Comparison of ENCODE assay signal across 1 cellular context in the genomic region with DNA sequence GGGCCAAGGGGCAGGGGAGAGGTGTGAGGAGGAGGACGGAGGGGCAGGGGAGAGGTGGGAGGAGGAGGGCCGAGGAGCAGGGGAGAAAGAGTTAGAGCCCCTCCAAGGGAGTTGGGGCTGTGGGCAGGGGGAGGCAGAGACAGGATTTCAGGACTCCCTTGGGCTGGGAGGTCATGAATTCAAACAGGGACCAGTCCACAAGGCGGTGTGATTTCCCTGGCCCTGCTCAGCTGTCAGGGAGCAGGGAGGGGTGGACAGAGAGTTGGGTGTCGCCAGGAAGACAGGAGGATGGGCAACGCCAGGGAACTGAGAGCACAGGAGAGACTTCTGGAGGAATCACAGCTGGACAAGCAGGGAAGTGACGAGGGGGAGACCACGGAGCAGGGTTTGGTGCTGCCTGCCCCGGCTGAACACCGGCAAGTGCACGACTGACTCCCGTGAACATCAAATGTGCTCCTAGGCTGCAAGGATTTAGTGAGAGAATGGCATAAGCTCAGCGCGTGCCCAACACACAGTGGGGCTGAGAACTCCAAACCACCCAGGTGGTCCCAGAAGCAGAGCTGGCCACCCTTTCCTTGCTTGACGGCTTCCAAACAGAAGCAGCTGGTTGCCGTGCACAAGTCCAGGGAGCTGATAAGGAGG.
TF ChIP-seq lines count a peak whose summit lies in the region.

No MANE protein-coding gene starts in this region.

TF ChIP-seq in HEK293, 187 proteins besides CTCF, POLR2A, EP300 and RAD21:
- peak; percentile 2; the same call in 1 of the 2 replicates for TF ChIP-seq EGR2 (tag by site-specific recombination; IDR thresholded peaks at IDR 0.05; ENCODE audit: low read depth)
- TF ChIP-seq, protein P1, sequence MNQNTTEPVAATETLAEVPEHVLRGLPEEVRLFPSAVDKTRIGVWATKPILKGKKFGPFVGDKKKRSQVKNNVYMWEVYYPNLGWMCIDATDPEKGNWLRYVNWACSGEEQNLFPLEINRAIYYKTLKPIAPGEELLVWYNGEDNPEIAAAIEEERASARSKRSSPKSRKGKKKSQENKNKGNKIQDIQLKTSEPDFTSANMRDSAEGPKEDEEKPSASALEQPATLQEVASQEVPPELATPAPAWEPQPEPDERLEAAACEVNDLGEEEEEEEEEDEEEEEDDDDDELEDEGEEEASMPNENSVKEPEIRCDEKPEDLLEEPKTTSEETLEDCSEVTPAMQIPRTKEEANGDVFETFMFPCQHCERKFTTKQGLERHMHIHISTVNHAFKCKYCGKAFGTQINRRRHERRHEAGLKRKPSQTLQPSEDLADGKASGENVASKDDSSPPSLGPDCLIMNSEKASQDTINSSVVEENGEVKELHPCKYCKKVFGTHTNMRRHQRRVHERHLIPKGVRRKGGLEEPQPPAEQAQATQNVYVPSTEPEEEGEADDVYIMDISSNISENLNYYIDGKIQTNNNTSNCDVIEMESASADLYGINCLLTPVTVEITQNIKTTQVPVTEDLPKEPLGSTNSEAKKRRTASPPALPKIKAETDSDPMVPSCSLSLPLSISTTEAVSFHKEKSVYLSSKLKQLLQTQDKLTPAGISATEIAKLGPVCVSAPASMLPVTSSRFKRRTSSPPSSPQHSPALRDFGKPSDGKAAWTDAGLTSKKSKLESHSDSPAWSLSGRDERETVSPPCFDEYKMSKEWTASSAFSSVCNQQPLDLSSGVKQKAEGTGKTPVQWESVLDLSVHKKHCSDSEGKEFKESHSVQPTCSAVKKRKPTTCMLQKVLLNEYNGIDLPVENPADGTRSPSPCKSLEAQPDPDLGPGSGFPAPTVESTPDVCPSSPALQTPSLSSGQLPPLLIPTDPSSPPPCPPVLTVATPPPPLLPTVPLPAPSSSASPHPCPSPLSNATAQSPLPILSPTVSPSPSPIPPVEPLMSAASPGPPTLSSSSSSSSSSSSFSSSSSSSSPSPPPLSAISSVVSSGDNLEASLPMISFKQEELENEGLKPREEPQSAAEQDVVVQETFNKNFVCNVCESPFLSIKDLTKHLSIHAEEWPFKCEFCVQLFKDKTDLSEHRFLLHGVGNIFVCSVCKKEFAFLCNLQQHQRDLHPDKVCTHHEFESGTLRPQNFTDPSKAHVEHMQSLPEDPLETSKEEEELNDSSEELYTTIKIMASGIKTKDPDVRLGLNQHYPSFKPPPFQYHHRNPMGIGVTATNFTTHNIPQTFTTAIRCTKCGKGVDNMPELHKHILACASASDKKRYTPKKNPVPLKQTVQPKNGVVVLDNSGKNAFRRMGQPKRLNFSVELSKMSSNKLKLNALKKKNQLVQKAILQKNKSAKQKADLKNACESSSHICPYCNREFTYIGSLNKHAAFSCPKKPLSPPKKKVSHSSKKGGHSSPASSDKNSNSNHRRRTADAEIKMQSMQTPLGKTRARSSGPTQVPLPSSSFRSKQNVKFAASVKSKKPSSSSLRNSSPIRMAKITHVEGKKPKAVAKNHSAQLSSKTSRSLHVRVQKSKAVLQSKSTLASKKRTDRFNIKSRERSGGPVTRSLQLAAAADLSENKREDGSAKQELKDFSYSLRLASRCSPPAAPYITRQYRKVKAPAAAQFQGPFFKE (tag by site-specific recombination; IDR thresholded peaks at IDR 0.05; ENCODE audit: borderline replicate concordance): no peak
- TF ChIP-seq, protein P2, sequence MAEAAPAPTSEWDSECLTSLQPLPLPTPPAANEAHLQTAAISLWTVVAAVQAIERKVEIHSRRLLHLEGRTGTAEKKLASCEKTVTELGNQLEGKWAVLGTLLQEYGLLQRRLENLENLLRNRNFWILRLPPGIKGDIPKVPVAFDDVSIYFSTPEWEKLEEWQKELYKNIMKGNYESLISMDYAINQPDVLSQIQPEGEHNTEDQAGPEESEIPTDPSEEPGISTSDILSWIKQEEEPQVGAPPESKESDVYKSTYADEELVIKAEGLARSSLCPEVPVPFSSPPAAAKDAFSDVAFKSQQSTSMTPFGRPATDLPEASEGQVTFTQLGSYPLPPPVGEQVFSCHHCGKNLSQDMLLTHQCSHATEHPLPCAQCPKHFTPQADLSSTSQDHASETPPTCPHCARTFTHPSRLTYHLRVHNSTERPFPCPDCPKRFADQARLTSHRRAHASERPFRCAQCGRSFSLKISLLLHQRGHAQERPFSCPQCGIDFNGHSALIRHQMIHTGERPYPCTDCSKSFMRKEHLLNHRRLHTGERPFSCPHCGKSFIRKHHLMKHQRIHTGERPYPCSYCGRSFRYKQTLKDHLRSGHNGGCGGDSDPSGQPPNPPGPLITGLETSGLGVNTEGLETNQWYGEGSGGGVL (tag by site-specific recombination; IDR thresholded peaks at IDR 0.05): no peak
